8 cellular contexts compared by ENCODE assay signal in the genomic region with DNA sequence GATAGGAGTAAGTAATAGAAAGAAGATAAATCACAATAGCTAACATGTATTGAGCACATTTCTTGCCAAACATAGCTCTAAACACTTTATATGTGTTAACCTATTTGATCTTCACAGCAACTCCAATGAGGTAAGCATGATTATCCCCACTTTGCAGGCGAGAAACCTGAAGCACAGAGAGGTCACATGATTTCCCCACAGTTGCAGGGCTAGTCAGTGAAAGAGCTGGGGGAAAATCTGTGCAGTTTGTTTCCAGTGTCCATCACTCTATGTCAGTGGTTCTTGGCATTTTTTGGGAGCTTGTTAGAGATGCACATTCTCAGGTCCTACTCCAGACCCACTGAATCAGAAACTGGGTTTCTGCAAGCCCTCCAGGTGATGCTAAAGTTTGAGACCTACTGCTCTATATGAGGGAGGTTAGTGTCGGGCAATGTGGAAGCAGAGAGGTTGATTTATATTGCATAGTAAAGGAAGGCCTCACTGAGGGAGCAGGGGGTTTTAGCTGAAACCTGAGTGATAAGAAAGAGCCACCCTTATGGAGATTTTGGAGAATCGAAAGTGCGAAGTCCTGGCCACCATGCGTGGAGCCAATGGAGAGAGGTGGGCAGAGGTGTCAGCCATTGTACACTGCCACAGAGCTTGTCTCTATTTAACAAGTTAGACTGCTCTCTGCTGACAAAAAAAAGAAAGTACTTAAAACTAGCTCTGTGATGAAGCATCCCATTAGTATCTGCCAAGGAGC. TPM values are rescaled to one million over a fixed set of nuclear protein-coding genes. Genes with fewer than 3 reads are reported as not detected.
DNase-seq lines count a peak whose midpoint lies in the region; ATAC-seq and TF ChIP-seq lines count a peak whose summit lies in the region.

No MANE protein-coding gene starts in this region.

- H3K4me1 ChIP-seq in adrenal gland (replicated peaks in 1 of 2) = no peaks in the 10 kb centered on the region

- TF ChIP-seq POLR2A in adrenal gland (IDR thresholded peaks at IDR 0.05) = no peak

- intact Hi-C loops in adrenal gland (cut with DNase I) = loop anchor here in 1 of 2 donors (5.0 kb wide), 1 partner anchor 85 kb away; no protein-coding TSS in a partner anchor

- in situ Hi-C loops in GM13976 (cut with MboI; ENCODE audit: low sequenced_read_pairs, unreplicated experiment) = loop anchor here (10.0 kb wide), 1 partner anchor 83 kb away; no protein-coding TSS in a partner anchor

- H3K27me3 ChIP-seq in adrenal gland = no peaks in the 10 kb centered on the region

- H3K27ac ChIP-seq in adrenal gland = no peak overlapping the region

- H3K4me3 ChIP-seq in adrenal gland = no peak overlapping the region

- peak; percentile 40 for DNase-seq in GM13976 (ENCODE audit: low spot score)
- DNase-seq in adrenal gland = peak in 1 of 7 donors; percentile 17
- DNase-seq in pons (ENCODE audit: low spot score) = peak; percentile 52
- DNase-seq in DMS153 treated with DMSO at 0.1 percent for 48 hours (lab: John Stamatoyannopoulos, UW; ENCODE audit: unreplicated experiment) = no peak
- DNase-seq in NCI-H226 = no peak
- DNase-seq in omental fat pad (ENCODE audit: low spot score) = no peak

- no peaks in the 10 kb centered on the region for H3K9me3 ChIP-seq in adrenal gland (replicated peaks in 1 of 3)

- peak; percentile 59 for ATAC-seq in GM21447 (IDR thresholded peaks at IDR 0.05; ENCODE audit: unreplicated experiment)
- ATAC-seq in HG03575 (IDR thresholded peaks at IDR 0.05; ENCODE audit: extremely low read depth, insufficient number of reproducible peaks, low FRiP score, unreplicated experiment) = peak; percentile 77
- ATAC-seq in omental fat pad (ENCODE audit: low FRiP score) = no peak

- TF ChIP-seq CTCF in GM13976 (IDR thresholded peaks at IDR 0.05; ENCODE audit: borderline replicate concordance, control extremely low read depth, extremely low read depth, insufficient read depth, missing control alignments) (no peak), adrenal gland (IDR thresholded peaks at IDR 0.05) (peak in 4 of 6 experiments; percentile 29 to 53 (median 36)), omental fat pad (IDR thresholded peaks at IDR 0.05) (no peak)

- WGBS in adrenal gland, 4 donors = 75 to 83% (median 79%) methylated on average over 5 of the region's 5 CpGs

- no peaks in the 10 kb centered on the region for H3K36me3 ChIP-seq in adrenal gland (replicated peaks in 1 of 2)

RNA-seq across cellular contexts. Expression of gene MCOLN3, which starts 20.9 kb away (rescaled TPM):
- 100 to 1,000 TPM in 1 of 8 donors, 10 to 100 TPM in 7; 12.6 to 183 (median 56.6) TPM for total RNA-seq in adrenal gland
- 100 to 1,000 TPM in 2 of 3 donors, 10 to 100 TPM in 1; 11.3 to 144 (median 140) TPM for polyA plus RNA-seq in adrenal gland
- 10 to 100 TPM in 1 of 4 donors, 1 to 10 TPM in 3; 4.9 to 29.2 (median 6.5) TPM for total RNA-seq in omental fat pad

RNA-seq across cellular contexts. Expression of gene MCOLN2, which starts 30.5 kb away (rescaled TPM):
- total RNA-seq in adrenal gland (10 to 100 TPM in 6 of 8 donors, 1 to 10 TPM in 2; 8.2 to 40.1 (median 14.8) TPM), omental fat pad (1 to 10 TPM; 1.1 to 9.9 (median 2.7) TPM)
- polyA plus RNA-seq in adrenal gland = 10 to 100 TPM in 2 of 3 donors, 1 to 10 TPM in 1; 2.2 to 27.4 (median 19.4) TPM

Comparison
In these comparisons a context has a peak if more than half of its experiments do, and no peak if none do; other contexts are left out.
1. DNase-seq: peak in GM13976 (single experiment) and pons (single experiment); none in DMS153 treated with DMSO at 0.1 percent for 48 hours (single experiment), NCI-H226 (single experiment) and omental fat pad (single experiment).
2. CTCF ChIP-seq: peak in adrenal gland (4 of 6); none in GM13976 (single experiment) and omental fat pad (0 of 3).